ENCODE assay signal across 9 cellular contexts in genomic region chr10:70169011-70169410, GRCh38. TPM values are rescaled to one million over a fixed set of nuclear protein-coding genes. Genes with fewer than 3 reads are reported as not detected.
DNase-seq lines count a peak whose midpoint lies in the region; ATAC-seq and TF ChIP-seq lines count a peak whose summit lies in the region.
"Had no signal": no experiment of that assay in that cellular context is flagged by ENCODE, and none has a peak within 500 bp of the region (broad histone marks: within the 10 kb centered on the region; RNA-seq: fewer than 3 reads in every experiment).

No MANE protein-coding gene starts in this region.

- DNase-seq in Calu3 (no peak), PC-3 (no peak), endodermal cell (no peak), T1000 (lab: John Stamatoyannopoulos, UW) (no peak), NCI-H146 (lab: John Stamatoyannopoulos, UW) (no peak), NCI-H69 (lab: John Stamatoyannopoulos, UW) (no peak), AML-193 (lab: John Stamatoyannopoulos, UW) (no peak)
- DNase-seq: NCI-H2029 treated with DMSO at 0.1 percent for 48 hours had no signal

- H3K4me1 Mint-ChIP-seq in Calu3 (ENCODE audit: low read depth, unreplicated experiment) (peaks cover 13% of the 10 kb centered on the region), endodermal cell (peaks cover 11% of the 10 kb centered on the region)

- H3K9ac ChIP-seq in PC-3 (ENCODE audit: low read length) (peak overlapping the region; percentile 88), endodermal cell (ENCODE audit: extremely low read depth, low read length, poor library complexity, severe bottlenecking) (peak overlapping the region; percentile 89)

- H3K27me3 ChIP-seq in PC-3 (ENCODE audit: low read length), result no peaks in the 10 kb centered on the region
- no peaks in the 10 kb centered on the region for H3K27me3 ChIP-seq in endodermal cell (ENCODE audit: control insufficient read depth, insufficient read depth, low read length, poor library complexity, severe bottlenecking)
- H3K27me3 ChIP-seq in neutrophil, result no peaks in the 10 kb centered on the region

- no peak for ATAC-seq in PC-3

- no peaks in the 10 kb centered on the region for H3K27me3 Mint-ChIP-seq in Calu3 (ENCODE audit: unreplicated experiment)
- H3K27me3 Mint-ChIP-seq in endodermal cell (ENCODE audit: insufficient read depth), result no peaks in the 10 kb centered on the region

- peaks cover 70% of the 10 kb centered on the region for H3K79me2 ChIP-seq in PC-3 (ENCODE audit: low read length)

- H4K20me1 ChIP-seq in PC-3 (ENCODE audit: low read length), result peaks cover 54% of the 10 kb centered on the region

- intact Hi-C loops in Calu3 (cut with micrococcal nuclease; ENCODE audit: unreplicated experiment) (no loop called here), PC-3 (cut with micrococcal nuclease) (loop anchor here (5.0 kb wide), 1 partner anchor 33 kb away; no protein-coding TSS in a partner anchor)

- no peaks in the 10 kb centered on the region for H3K9me3 ChIP-seq in PC-3 (ENCODE audit: low read length)
- no peaks in the 10 kb centered on the region for H3K9me3 ChIP-seq in endodermal cell (ENCODE audit: control insufficient read depth, low read length)
- no peaks in the 10 kb centered on the region for H3K9me3 ChIP-seq in neutrophil

- CTCF ChIA-PET in Calu3 (lab: Charles Lee) (interaction anchor here (2.0 to 2.1 kb wide), 2 partner anchors 23 to 53 kb away, joined by 7 to 20 read pairs; partner anchors contain the start of gene TYSND1), PC-3 (lab: Charles Lee) (interaction anchor here (0.5 to 1.4 kb wide), 2 partner anchors 23 to 196 kb away, joined by 9 to 10 read pairs; partner anchors contain the start of gene TYSND1)

- BruUV-seq in Calu3 (replicated peaks; lab: Mats Ljungman, UMichigan), result no TSS peak
- no TSS peak for BruUV-seq in PC-3 (replicated peaks; lab: Mats Ljungman, UMichigan)

- H3F3A ChIP-seq in PC-3 (ENCODE audit: low read length, unreplicated experiment), result no peaks in the 10 kb centered on the region

- peaks cover 33% of the 10 kb centered on the region for H3K36me3 ChIP-seq in PC-3 (ENCODE audit: low read depth, low read length)
- peaks cover 23% of the 10 kb centered on the region for H3K36me3 ChIP-seq in endodermal cell (ENCODE audit: control insufficient read depth, insufficient read depth, low read length)
- peaks cover 11% of the 10 kb centered on the region for H3K36me3 ChIP-seq in neutrophil

- WGBS in endodermal cell (ENCODE audit: insufficient coverage in 1 of 2, insufficient read length in 1 of 2), 2 experiments, result 99 to 100% methylated on average over 1 to 2 of the region's 2 CpGs

- H3K4me3 Mint-ChIP-seq in Calu3 (ENCODE audit: low read depth, unreplicated experiment) (peak overlapping the region; percentile 92), endodermal cell (peak overlapping the region; percentile 93)

- TF ChIP-seq CTCF in Calu3 (IDR thresholded peaks at IDR 0.05; ENCODE audit: unreplicated experiment), result no peak
- TF ChIP-seq CTCF in PC-3 (conservative IDR thresholded peaks at IDR 0.05; ENCODE audit: low read depth, low read length), result no peak
- TF ChIP-seq CTCF in endodermal cell (conservative IDR thresholded peaks at IDR 0.05), result no peak
- TF ChIP-seq CTCF in neutrophil (IDR thresholded peaks at IDR 0.05), result no peak

- H3K27ac ChIP-seq in PC-3 (ENCODE audit: low read length) (no peak overlapping the region), endodermal cell (ENCODE audit: low read depth, low read length) (no peak overlapping the region), neutrophil (peak overlapping the region; percentile 92)

- H3K9me2 ChIP-seq in PC-3 (replicated peaks; ENCODE audit: low read length), result no peaks in the 10 kb centered on the region

- POLR2A ChIA-PET in PC-3 (lab: Charles Lee; ENCODE audit: unreplicated experiment), result interaction anchor here (0.9 kb wide), 1 partner anchor 23 kb away, joined by 6 read pairs; the partner anchor contains the start of gene TYSND1

- no peak overlapping the region for H2AFZ ChIP-seq in PC-3 (ENCODE audit: low read length)

- H3K36me3 Mint-ChIP-seq in Calu3 (ENCODE audit: insufficient read depth, unreplicated experiment), result peaks cover 51% of the 10 kb centered on the region
- H3K36me3 Mint-ChIP-seq in endodermal cell (ENCODE audit: low read depth), result peaks cover 13% of the 10 kb centered on the region

- H3K27ac Mint-ChIP-seq in Calu3 (ENCODE audit: unreplicated experiment), result peak overlapping the region; percentile 94
- H3K27ac Mint-ChIP-seq in endodermal cell, result peak overlapping the region; percentile 91

- H3K4me1 ChIP-seq in PC-3 (ENCODE audit: insufficient read depth, low read length) (peaks cover 26% of the 10 kb centered on the region), endodermal cell (ENCODE audit: control insufficient read depth, insufficient read depth, low read length) (no peaks in the 10 kb centered on the region), neutrophil (ENCODE audit: control insufficient read depth in 1 of 2, insufficient read depth in 1 of 2, low read depth in 1 of 2, low read length in 1 of 2) (peaks cover 34 to 44% of the 10 kb centered on the region in 2 experiments)

- H3K9me3 Mint-ChIP-seq in Calu3 (ENCODE audit: low read depth, unreplicated experiment), result no peaks in the 10 kb centered on the region
- no peaks in the 10 kb centered on the region for H3K9me3 Mint-ChIP-seq in endodermal cell

- H3K4me3 ChIP-seq in PC-3 (ENCODE audit: low read length) (peak overlapping the region; percentile 81), endodermal cell (ENCODE audit: low read length) (peak overlapping the region; percentile 96), neutrophil (ENCODE audit: low read depth in 1 of 2, low read length in 1 of 2) (peak overlapping the region in 1 of 2 experiments; percentile 77)

- peak overlapping the region; percentile 88 for H3K4me2 ChIP-seq in PC-3 (ENCODE audit: low read length)

RNA-seq across cellular contexts. Expression of gene SAR1A, which starts 1.3 kb away (rescaled TPM):
- 166 and 175 TPM in 2 replicates for total RNA-seq in Calu3 (2022)
- 161 and 213 TPM in 2 replicates for total RNA-seq in PC-3 (2014; rRNA removed)
- total RNA-seq in endodermal cell, result 100 to 1,000 TPM; 118 to 125 TPM
- 71.8 TPM for polyA plus RNA-seq in endodermal cell (2013, experiment 1 of 2)
- polyA plus RNA-seq in endodermal cell (2013, experiment 2 of 2), result 67.7 TPM

RNA-seq across cellular contexts. Expression of gene TYSND1, which starts 22.5 kb away (rescaled TPM):
- total RNA-seq in Calu3 (2022), result 21.4 and 24.6 TPM in 2 replicates
- total RNA-seq in PC-3 (2014; rRNA removed), result 78.2 and 87.3 TPM in 2 replicates
- total RNA-seq in endodermal cell, result 10 to 100 TPM; 13.1 to 13.6 TPM
- polyA plus RNA-seq in endodermal cell (2013, experiment 1 of 2), result 6.7 TPM
- 6.8 TPM for polyA plus RNA-seq in endodermal cell (2013, experiment 2 of 2)

RNA-seq across cellular contexts. Expression of gene AIFM2, which starts 36.4 kb away (rescaled TPM):
- total RNA-seq in Calu3 (2022) (20.6 and 21.1 TPM in 2 replicates), PC-3 (2014; rRNA removed) (29.2 and 39.0 TPM in 2 replicates), endodermal cell (1 to 10 TPM; 7.1 to 7.6 TPM)
- polyA plus RNA-seq in endodermal cell (2013, experiment 1 of 2), result 0.85 TPM
- polyA plus RNA-seq in endodermal cell (2013, experiment 2 of 2), result 1.2 TPM
